In genomic region chr13:42524487-42525034, GRCh38 we compare ENCODE assay signal across 10 cellular contexts. TPM values are rescaled to one million over a fixed set of nuclear protein-coding genes. Genes with fewer than 3 reads are reported as not detected.
DNase-seq lines count a peak whose midpoint lies in the region; ATAC-seq and TF ChIP-seq lines count a peak whose summit lies in the region.
"Had no signal": no experiment of that assay in that cellular context is flagged by ENCODE, and none has a peak within 500 bp of the region (broad histone marks: within the 10 kb centered on the region; RNA-seq: fewer than 3 reads in every experiment).

No MANE protein-coding gene starts in this region.

- H3K9ac ChIP-seq in BLaER1 treated with 17β-estradiol and CSF1 and Interleukin-3, amounts not matched to agents 10 nM and 100 nM: peak overlapping the region in 3 of 11 experiments; percentile 40 to 60 (median 47); a peak in 7 of 22 replicates

- ATAC-seq in GM21381 (IDR thresholded peaks at IDR 0.05; ENCODE audit: unreplicated experiment): peak; percentile 69
- no peak for ATAC-seq in activated CD4-positive, CD25-positive, alpha-beta regulatory T cell treated with anti-CD3 and anti-CD28 coated beads, Interleukin-2, amount 50 U/mL, for 24 hours

- no peaks in the 10 kb centered on the region for H3K36me3 ChIP-seq in BLaER1 treated with 17β-estradiol and CSF1 and Interleukin-3, amounts not matched to agents 10 nM and 100 nM

- peak overlapping the region; percentile 6 to 81 (median 72); a peak in 21 of 22 replicates for H3K4me2 ChIP-seq in BLaER1 treated with 17β-estradiol and CSF1 and Interleukin-3, amounts not matched to agents 10 nM and 100 nM

- peak overlapping the region in 9 of 11 experiments; percentile 18 to 80 (median 68); a peak in 17 of 22 replicates for H3K27ac ChIP-seq in BLaER1 treated with 17β-estradiol and CSF1 and Interleukin-3, amounts not matched to agents 10 nM and 100 nM

- no peak overlapping the region; a peak in 1 of 20 replicates for H3K4me3 ChIP-seq in BLaER1 treated with 17β-estradiol and CSF1 and Interleukin-3, amounts not matched to agents 10 nM and 100 nM
- H3K4me3 ChIP-seq in fibroblast of villous mesenchyme (ENCODE audit: low read depth, low read length): no peak overlapping the region

- H4K20me1 ChIP-seq in BLaER1 treated with 17β-estradiol and CSF1 and Interleukin-3, amounts not matched to agents 10 nM and 100 nM: no peaks in the 10 kb centered on the region

- no peak for TF ChIP-seq CTCF in fibroblast of villous mesenchyme (IDR thresholded peaks at IDR 0.05; ENCODE audit: insufficient read depth, low read depth, low read length)

- peaks cover 0 to 38% (median under 1%) of the 10 kb centered on the region in 11 experiments; a peak in 13 of 22 replicates for H3K9me3 ChIP-seq in BLaER1 treated with 17β-estradiol and CSF1 and Interleukin-3, amounts not matched to agents 10 nM and 100 nM (replicated peaks in 1 of 11)

- H3K27me3 ChIP-seq in BLaER1 treated with 17β-estradiol and CSF1 and Interleukin-3, amounts not matched to agents 10 nM and 100 nM: no peaks in the 10 kb centered on the region

- peak; percentile 7 for DNase-seq in HK-2 (ENCODE audit: unreplicated experiment)
- DNase-seq in fibroblast of villous mesenchyme (ENCODE audit: low read depth): peak; percentile 35
- DNase-seq in A172 (ENCODE audit: low spot score): no peak
- DNase-seq in NCI-H226: no peak
- DNase-seq in activated CD4-positive, CD25-positive, alpha-beta regulatory T cell (lab: John Stamatoyannopoulos, UW): no peak
- DNase-seq: activated gamma-delta T cell treated with Interleukin-2 at 50 U/mL for 16 hours, NCI-H526 treated with DMSO at 0.1 percent for 48 hours had no signal

- H3K4me1 ChIP-seq in BLaER1 treated with 17β-estradiol and CSF1 and Interleukin-3, amounts not matched to agents 10 nM and 100 nM: peaks cover 18 to 45% (median 37%) of the 10 kb centered on the region in 10 experiments

RNA-seq across cellular contexts. Expression of gene TNFSF11, which starts 49.4 kb away (rescaled TPM):
- not detected in 2 replicates for total RNA-seq in fibroblast of villous mesenchyme
- total RNA-seq in A172 (2014; rRNA removed; shearing (Covaris generic)): not detected in 2 replicates

Comparison
In these comparisons a context has a peak if more than half of its experiments do, and no peak if none do; other contexts are left out.
1. DNase-seq: peak in HK-2 (single experiment) and fibroblast of villous mesenchyme (single experiment); none in A172 (single experiment), NCI-H226 (single experiment) and activated CD4-positive, CD25-positive, alpha-beta regulatory T cell (0 of 4).